In genomic region chr10:103939498-103939897, GRCh38 we compare ENCODE assay signal across 21 cellular contexts. TPM values are rescaled to one million over a fixed set of nuclear protein-coding genes. Genes with fewer than 3 reads are reported as not detected.
DNase-seq lines count a peak whose midpoint lies in the region; ATAC-seq, FAIRE-seq and TF ChIP-seq lines count a peak whose summit lies in the region.
"Had no signal": no experiment of that assay in that cellular context is flagged by ENCODE, and none has a peak within 500 bp of the region (broad histone marks: within the 10 kb centered on the region; RNA-seq: fewer than 3 reads in every experiment).

No MANE protein-coding gene starts in this region.

- no peak for FAIRE-seq in HepG2 (lab: Jason Lieb, UNC)
- peak; percentile 37 for FAIRE-seq in urothelium cell line (lab: Jason Lieb, UNC)
- FAIRE-seq: A204.1, G401.6, GM12892 had no signal

- intact Hi-C loops in HepG2 (cut with micrococcal nuclease; ENCODE audit: unreplicated experiment), result no loop called here
- intact Hi-C loops in right lobe of liver (cut with DNase I), result no loop called here

- TF ChIP-seq POLR2A in HepG2 (IDR thresholded peaks at IDR 0.05; ENCODE audit: insufficient read depth in 1 of 2, low read depth in 2 of 2, low read length in 2 of 2) (no peak), right lobe of liver (IDR thresholded peaks at IDR 0.05) (no peak)

- H3K79me2 ChIP-seq in HepG2 (ENCODE audit: insufficient read depth, low read length), result no peaks in the 10 kb centered on the region

- ATAC-seq in HepG2 (no peak), right lobe of liver (no peak), HG02759 (IDR thresholded peaks at IDR 0.05; ENCODE audit: unreplicated experiment) (no peak)
- ATAC-seq: HCT116 had no signal

- H3K4me3 ChIP-seq in HepG2 (replicated peaks in 1 of 3; ENCODE audit: insufficient read depth in 1 of 3, low read depth in 2 of 3, low read length in 3 of 3) (no peak overlapping the region), right lobe of liver (no peak overlapping the region)
- H3K4me3 ChIP-seq: GM23248 had no signal

- no peak overlapping the region for H2AFZ ChIP-seq in HepG2 (ENCODE audit: low read length)
- H2AFZ ChIP-seq: GM23248 had no signal

- POLR2A ChIA-PET in HepG2 (lab: Yijun Ruan, JAX), result no interaction called here

- BruUV-seq in HepG2 (replicated peaks; lab: Mats Ljungman, UMichigan), result no TSS peak

- TF ChIP-seq EP300 in HepG2 (IDR thresholded peaks at IDR 0.05; ENCODE audit: low read depth in 2 of 2, low read length in 2 of 2) (no peak), HepG2 (CRISPR knock-in tag; IDR thresholded peaks at IDR 0.05; ENCODE audit: borderline replicate concordance) (no peak), Ishikawa (IDR thresholded peaks at IDR 0.05; ENCODE audit: borderline replicate concordance) (no peak)

- no peak overlapping the region for H3K4me2 ChIP-seq in HepG2 (ENCODE audit: low read depth, low read length)

- no peaks in the 10 kb centered on the region for H3K36me3 ChIP-seq in HepG2 (replicated peaks in 1 of 2; ENCODE audit: control insufficient read depth in 1 of 2, insufficient read depth in 2 of 2, low read length in 2 of 2)
- H3K36me3 ChIP-seq in right lobe of liver, result no peaks in the 10 kb centered on the region

- H3K4me1 ChIP-seq in HepG2 (ENCODE audit: insufficient read depth, low read length) (no peaks in the 10 kb centered on the region), right lobe of liver (no peaks in the 10 kb centered on the region)

- H3K9me3 ChIP-seq in HepG2 (ENCODE audit: low read length), result no peaks in the 10 kb centered on the region
- no peaks in the 10 kb centered on the region for H3K9me3 ChIP-seq in right lobe of liver

- no peak for DNase-seq in HepG2 (ENCODE audit: low spot score)
- DNase-seq in right lobe of liver, result no peak
- no peak for DNase-seq in urothelium cell line (ENCODE audit: low spot score)
- no peak for DNase-seq in cerebellar cortex (ENCODE audit: low spot score)
- DNase-seq: ACHN; AML-193; C1 segment of cervical spinal cord; Calu3; CD4-positive, alpha-beta memory T cell; COR-L47; DMS153; DND-41; GM23248; H9 had no signal

- peaks cover 0 to 2% of the 10 kb centered on the region in 2 experiments; a peak in 1 of 5 replicates for H3K27me3 ChIP-seq in HepG2 (ENCODE audit: control insufficient read depth in 1 of 2, insufficient read depth in 2 of 2, low read length in 2 of 2)
- no peaks in the 10 kb centered on the region for H3K27me3 ChIP-seq in right lobe of liver

- CTCF ChIA-PET in HepG2 (lab: Yijun Ruan, JAX; ENCODE audit: low intra/inter-chr PET ratio, low total read pairs), result no interaction called here

- no peak overlapping the region for H3K9ac ChIP-seq in HepG2 (ENCODE audit: insufficient read depth, low read depth, low read length)
- H3K9ac ChIP-seq: GM23248 had no signal

- TF ChIP-seq RAD21 in HepG2 (CRISPR knock-in tag; IDR thresholded peaks at IDR 0.05), result no peak
- TF ChIP-seq RAD21 in Ishikawa (IDR thresholded peaks at IDR 0.05; ENCODE audit: low read depth), result no peak

- TF ChIP-seq CTCF in HepG2 (CRISPR knock-in tag; IDR thresholded peaks at IDR 0.05) (no peak), right lobe of liver (IDR thresholded peaks at IDR 0.05) (no peak)

- no peaks in the 10 kb centered on the region for H4K20me1 ChIP-seq in HepG2 (ENCODE audit: insufficient read depth, low read length)

- in situ Hi-C loops in HepG2 (cut with HindIII; ENCODE audit: extremely low pct_ligation_motif_present, low pct_unique_long_range_greater_than_20kb), result no loop called here

- H3K27ac ChIP-seq in HepG2 (ENCODE audit: extremely low read length, insufficient read depth, low read length) (no peak overlapping the region), right lobe of liver (no peak overlapping the region)
- H3K27ac ChIP-seq: 22Rv1, GM23248 had no signal

TF ChIP-seq in HepG2, 621 proteins besides CTCF, POLR2A, EP300 and RAD21:
- TF ChIP-seq CEBPB (IDR thresholded peaks at IDR 0.05; ENCODE audit: borderline replicate concordance, low read depth, low read length) (peak; percentile 80), GFI1 (CRISPR knock-in tag; IDR thresholded peaks at IDR 0.05; ENCODE audit: borderline replicate concordance) (peak; percentile 63; the same call in 1 of the 2 replicates), NR1H2 (CRISPR knock-in tag; IDR thresholded peaks at IDR 0.05; ENCODE audit: borderline replicate concordance, low read depth) (no peak)

TF ChIP-seq in Ishikawa, 13 proteins besides CTCF, POLR2A, EP300 and RAD21:
- 0 out of 2 replicates have a peak, but pooled peaks have one; percentile 12 for TF ChIP-seq CEBPB (IDR thresholded peaks at IDR 0.05)
- no peak for TF ChIP-seq USF1 (IDR thresholded peaks at IDR 0.05)
- TF ChIP-seq CREB1 (IDR thresholded peaks at IDR 0.05; ENCODE audit: low read depth), result no peak

RNA-seq across cellular contexts. Expression of gene STN1, which starts 21.5 kb away (rescaled TPM):
- total RNA-seq in HepG2 (2016; rRNA removed; fragmentation: Illumina TruSeq; extraction: Trizol), result 22.7 and 27.7 TPM in 2 replicates
- total RNA-seq in HepG2 (2016; cell fraction: cytosol; rRNA removed; fragmentation: Illumina TruSeq; extraction: Trizol; ENCODE audit: low read depth), result 24.8 and 40.6 TPM in 2 replicates
- total RNA-seq in HepG2 (2016; cell fraction: insoluble cytoplasmic fraction; rRNA removed; fragmentation: Illumina TruSeq; extraction: Trizol), result 23.6 and 24.6 TPM in 2 replicates
- 43.8 and 49.6 TPM in 2 replicates for total RNA-seq in HepG2 (2016; cell fraction: membrane; rRNA removed; fragmentation: Illumina TruSeq; extraction: Trizol)
- total RNA-seq in HepG2 (2016; cell fraction: nucleus; rRNA removed; fragmentation: Illumina TruSeq; extraction: Trizol), result 10.8 and 12.6 TPM in 2 replicates
- polyA plus RNA-seq in HepG2 (2011; rRNA removed), result 17.6 and 19.9 TPM in 2 replicates
- polyA plus RNA-seq in HepG2 (2011; cell fraction: cytosol; rRNA removed), result 15.3 and 18.7 TPM in 2 replicates
- polyA plus RNA-seq in HepG2 (2011; cell fraction: nucleus; rRNA removed), result 7.9 and 9.7 TPM in 2 replicates
- polyA plus RNA-seq in HepG2 (2012), result 14.9 and 15.6 TPM in 2 replicates
- 29.4 and 42.1 TPM in 2 replicates for polyA plus RNA-seq in HepG2 (2016; cell fraction: cytosol; fragmentation: Illumina TruSeq; extraction: Trizol; ENCODE audit: low read depth)
- 21.3 and 22.4 TPM in 2 replicates for polyA plus RNA-seq in HepG2 (2016; cell fraction: insoluble cytoplasmic fraction; fragmentation: Illumina TruSeq; extraction: Trizol; ENCODE audit: low read depth)
- 32.1 and 40.0 TPM in 2 replicates for polyA plus RNA-seq in HepG2 (2016; cell fraction: membrane; fragmentation: Illumina TruSeq; extraction: Trizol; ENCODE audit: low read depth)
- polyA plus RNA-seq in HepG2 (2016; cell fraction: nucleus; fragmentation: Illumina TruSeq; extraction: Trizol; ENCODE audit: insufficient read depth, low read depth), result 10.7 and 14.3 TPM in 2 replicates
- 5.9 and 12.3 TPM in 2 replicates for polyA minus RNA-seq in HepG2 (2011; rRNA and poly(A)+ RNA removed; ENCODE audit: low replicate concordance)
- 6.5 and 7.4 TPM in 2 replicates for polyA minus RNA-seq in HepG2 (2011; cell fraction: cytosol; rRNA and poly(A)+ RNA removed)
- 9.8 and 14.5 TPM in 2 replicates for polyA minus RNA-seq in HepG2 (2011; cell fraction: nucleus; rRNA and poly(A)+ RNA removed)
- 10 to 100 TPM in 2 of 6 experiments, 1 to 10 TPM in 4; 6.1 to 13.3 (median 6.6) TPM for total RNA-seq in right lobe of liver

RNA-seq across cellular contexts. Expression of gene SLK, which starts 27.4 kb away (rescaled TPM):
- total RNA-seq in HepG2 (2016; rRNA removed; fragmentation: Illumina TruSeq; extraction: Trizol), result 22.8 and 35.0 TPM in 2 replicates
- total RNA-seq in HepG2 (2016; cell fraction: cytosol; rRNA removed; fragmentation: Illumina TruSeq; extraction: Trizol; ENCODE audit: low read depth), result 8.1 and 9.1 TPM in 2 replicates
- 21.6 and 34.9 TPM in 2 replicates for total RNA-seq in HepG2 (2016; cell fraction: insoluble cytoplasmic fraction; rRNA removed; fragmentation: Illumina TruSeq; extraction: Trizol)
- 6.4 and 7.4 TPM in 2 replicates for total RNA-seq in HepG2 (2016; cell fraction: membrane; rRNA removed; fragmentation: Illumina TruSeq; extraction: Trizol)
- 17.5 and 20.8 TPM in 2 replicates for total RNA-seq in HepG2 (2016; cell fraction: nucleus; rRNA removed; fragmentation: Illumina TruSeq; extraction: Trizol)
- polyA plus RNA-seq in HepG2 (2011; rRNA removed), result 3.4 and 3.7 TPM in 2 replicates
- 1.5 and 2.6 TPM in 2 replicates for polyA plus RNA-seq in HepG2 (2011; cell fraction: cytosol; rRNA removed)
- 2.7 and 3.1 TPM in 2 replicates for polyA plus RNA-seq in HepG2 (2011; cell fraction: nucleus; rRNA removed)
- 10.9 and 14.4 TPM in 2 replicates for polyA plus RNA-seq in HepG2 (2012)
- 0.28 and 0.47 TPM in 2 replicates for polyA plus RNA-seq in HepG2 (2016; cell fraction: cytosol; fragmentation: Illumina TruSeq; extraction: Trizol; ENCODE audit: low read depth)
- polyA plus RNA-seq in HepG2 (2016; cell fraction: insoluble cytoplasmic fraction; fragmentation: Illumina TruSeq; extraction: Trizol; ENCODE audit: low read depth), result 19.7 and 21.4 TPM in 2 replicates
- polyA plus RNA-seq in HepG2 (2016; cell fraction: membrane; fragmentation: Illumina TruSeq; extraction: Trizol; ENCODE audit: low read depth), result 1.7 and 2.0 TPM in 2 replicates
- polyA plus RNA-seq in HepG2 (2016; cell fraction: nucleus; fragmentation: Illumina TruSeq; extraction: Trizol; ENCODE audit: insufficient read depth, low read depth), result 12.7 and 13.6 TPM in 2 replicates
- 2.8 and 10.1 TPM in 2 replicates for polyA minus RNA-seq in HepG2 (2011; rRNA and poly(A)+ RNA removed; ENCODE audit: low replicate concordance)
- polyA minus RNA-seq in HepG2 (2011; cell fraction: cytosol; rRNA and poly(A)+ RNA removed), result 10.0 and 12.9 TPM in 2 replicates
- 17.9 and 21.1 TPM in 2 replicates for polyA minus RNA-seq in HepG2 (2011; cell fraction: nucleus; rRNA and poly(A)+ RNA removed)
- total RNA-seq in right lobe of liver, result 10 to 100 TPM in 5 of 6 experiments, 1 to 10 TPM in 1; 7.9 to 16.3 (median 13.0) TPM
